In the genomic region with DNA sequence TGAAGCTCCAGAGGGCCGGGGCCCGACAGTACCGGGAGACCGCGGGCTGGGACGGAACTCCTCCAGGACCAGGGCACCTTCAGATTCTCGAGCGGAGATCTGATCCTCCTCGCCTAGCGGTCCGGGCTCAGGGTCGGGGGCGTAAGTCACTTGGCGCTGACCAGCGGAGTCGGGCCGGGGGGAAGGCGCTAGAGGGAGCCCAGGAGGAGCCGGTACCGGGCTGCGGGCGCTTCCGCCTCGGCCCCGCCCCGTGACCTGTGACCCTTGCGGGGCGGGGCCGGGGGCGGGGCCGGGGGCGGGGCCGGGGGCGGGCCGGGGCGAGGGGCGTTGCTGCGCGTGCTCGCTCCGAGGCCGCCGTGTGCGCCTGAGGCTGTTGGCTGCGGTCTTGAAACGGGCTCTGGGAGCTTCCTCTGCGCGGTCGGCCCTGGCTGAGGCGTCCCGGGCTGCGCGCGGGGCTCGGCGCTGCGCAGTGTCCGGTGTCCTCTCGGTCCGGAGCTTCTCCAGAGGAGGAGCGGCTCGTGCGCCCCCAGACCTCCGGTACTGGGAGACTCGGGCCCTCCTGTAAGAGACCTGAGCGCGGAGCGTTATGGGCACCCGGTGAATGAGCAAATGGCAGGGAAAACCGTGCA, we compare ENCODE assay signal across 8 cellular contexts. TPM values are rescaled to one million over a fixed set of nuclear protein-coding genes. Genes with fewer than 3 reads are reported as not detected.
A peak's percentile ranks its signal among the peaks of the same experiment; 100 is the strongest.
DNase-seq lines count a peak whose midpoint lies in the region; ATAC-seq and TF ChIP-seq lines count a peak whose summit lies in the region.

A gene (minus strand): TSS at position 239 of the 629 bp plus-strand sequence. CDS start 373 bp downstream, outside the sequence.

- H3K27ac ChIP-seq in ectodermal cell (ENCODE audit: insufficient read depth, low read depth, low read length, poor library complexity, severe bottlenecking) = no peak within 1 kb of the TSS
- H3K27ac ChIP-seq in lung (ENCODE audit: low read depth in 1 of 2, low read length in 1 of 2) = peak within 1 kb of the TSS; percentile 86 to 90

- intact Hi-C loops in activated CD4-positive, alpha-beta memory T cell treated with anti-CD3 and anti-CD28 coated beads for 36 hours (cut with micrococcal nuclease) = loop anchor here (1.0 kb wide), 1 partner anchor 63 kb away; no protein-coding TSS in a partner anchor

- WGBS in ectodermal cell, 2 experiments = 0% methylated on average over 70 of the region's 70 CpGs
- 1 to 3% methylated on average over 36 to 70 of the region's 70 CpGs for whole genome bisulfite sequencing in lung, 2 donors

- DNase-seq in AG04449 (ENCODE audit: low read depth, low spot score) (peak; percentile 10), NCI-H69 (lab: John Stamatoyannopoulos, UW) (peak; percentile 89), lung (ENCODE audit: low spot score) (peak; percentile 76)
- DNase-seq in activated CD4-positive, alpha-beta memory T cell treated with anti-CD3 and anti-CD28 coated beads for 36 hours = peak; percentile 85
- DNase-seq in stimulated activated CD4-positive, alpha-beta T cell treated with anti-CD3 and anti-CD28 coated beads, TNF-alpha, amount 100 ng/mL, for 24 hours (ENCODE audit: low read depth in 3 of 3) = peak; percentile 46 to 74 (median 48)

- H3K36me3 Mint-ChIP-seq in activated CD4-positive, alpha-beta memory T cell treated with anti-CD3 and anti-CD28 coated beads for 36 hours = peaks cover 2% of the 10 kb centered on the region

- H3K36me3 ChIP-seq in ectodermal cell (ENCODE audit: control insufficient read depth, insufficient read depth, low read length) = no peaks in the 10 kb centered on the region
- peaks cover 0 to 18% of the 10 kb centered on the region in 2 donors for H3K36me3 ChIP-seq in lung (ENCODE audit: control insufficient read depth in 2 of 2, insufficient read depth in 2 of 2, low read length in 2 of 2)

- CTCF ChIA-PET in AG04449 (lab: Yijun Ruan, JAX) = interaction anchor here (0.7 to 2.3 kb wide), 13 partner anchors 9 to 105 kb away, joined by 3 to 15 read pairs (median 6); a partner anchor contains a TSS
- CTCF ChIA-PET in activated CD4-positive, alpha-beta memory T cell treated with anti-CD3 and anti-CD28 coated beads for 36 hours (lab: Charles Lee) = interaction anchor here (0.8 to 1.4 kb wide), 6 partner anchors 14 to 102 kb away, joined by 3 to 6 read pairs (median 4); a partner anchor contains a TSS

- H3K27me3 Mint-ChIP-seq in activated CD4-positive, alpha-beta memory T cell treated with anti-CD3 and anti-CD28 coated beads for 36 hours = no peaks in the 10 kb centered on the region

- H3K27me3 ChIP-seq in ectodermal cell (ENCODE audit: control insufficient read depth, insufficient read depth, low read length, poor library complexity, severe bottlenecking) (peaks cover 4% of the 10 kb centered on the region), lung (ENCODE audit: control insufficient read depth, insufficient read depth) (no peaks in the 10 kb centered on the region)

- peaks cover 20% of the 10 kb centered on the region for H3K4me1 Mint-ChIP-seq in activated CD4-positive, alpha-beta memory T cell treated with anti-CD3 and anti-CD28 coated beads for 36 hours (ENCODE audit: low read depth)

- H3K9me3 Mint-ChIP-seq in activated CD4-positive, alpha-beta memory T cell treated with anti-CD3 and anti-CD28 coated beads for 36 hours = no peaks in the 10 kb centered on the region

- no peaks in the 10 kb centered on the region for H3K9me3 ChIP-seq in ectodermal cell (ENCODE audit: control insufficient read depth, low read length)
- H3K9me3 ChIP-seq in lung (ENCODE audit: control insufficient read depth in 2 of 2, insufficient read depth in 1 of 2, low read length in 1 of 2) = no peaks in the 10 kb centered on the region

- H3K4me3 ChIP-seq in AG04449 (ENCODE audit: low read depth, low read length) = peak within 1 kb of the TSS; percentile 81
- H3K4me3 ChIP-seq in ectodermal cell (ENCODE audit: insufficient read depth, low read depth, low read length) = peak within 1 kb of the TSS; percentile 86
- peak within 1 kb of the TSS; percentile 74 for H3K4me3 ChIP-seq in lung

- TF ChIP-seq CTCF in AG04449 (IDR thresholded peaks at IDR 0.05; ENCODE audit: insufficient read depth, low read length, missing control alignments) (peak; percentile 65), lung (IDR thresholded peaks at IDR 0.05; ENCODE audit: control extremely low read depth, extremely low read depth) (peak; percentile 32)

- peak; percentile 58 for ATAC-seq in GM18517 (IDR thresholded peaks at IDR 0.05; ENCODE audit: unreplicated experiment)
- ATAC-seq in HG03108 (IDR thresholded peaks at IDR 0.05; ENCODE audit: unreplicated experiment) = peak; percentile 81
- ATAC-seq in lung (ENCODE audit: insufficient read depth, low FRiP score) = peak; percentile 92

- peak within 1 kb of the TSS; percentile 69 for H3K27ac Mint-ChIP-seq in activated CD4-positive, alpha-beta memory T cell treated with anti-CD3 and anti-CD28 coated beads for 36 hours

- POLR2A ChIA-PET in AG04449 (lab: Yijun Ruan, JAX) = no interaction called here
- POLR2A ChIA-PET in activated CD4-positive, alpha-beta memory T cell treated with anti-CD3 and anti-CD28 coated beads for 36 hours (lab: Charles Lee) = interaction anchor here (0.9 to 1.4 kb wide), 3 partner anchors 77 to 120 kb away, joined by 3 to 5 read pairs (median 3); a partner anchor contains a TSS

- H3K4me3 Mint-ChIP-seq in activated CD4-positive, alpha-beta memory T cell treated with anti-CD3 and anti-CD28 coated beads for 36 hours = peak within 1 kb of the TSS; percentile 88

- H3K4me1 ChIP-seq in ectodermal cell (ENCODE audit: control insufficient read depth, insufficient read depth, low read length) (peaks cover 12% of the 10 kb centered on the region), lung (ENCODE audit: control insufficient read depth in 2 of 2, insufficient read depth in 2 of 2, low read length in 2 of 2) (peaks cover 0 to 13% of the 10 kb centered on the region in 2 donors)

RNA-seq across cellular contexts. Expression of the gene that starts here (rescaled TPM):
- 10 to 100 TPM; 23.9 to 25.8 TPM for total RNA-seq in activated CD4-positive, alpha-beta memory T cell treated with anti-CD3 and anti-CD28 coated beads for 36 hours
- polyA plus RNA-seq in ectodermal cell (2013, experiment 1 of 4) = 26.2 TPM
- 26.0 TPM for polyA plus RNA-seq in ectodermal cell (2013, experiment 2 of 4)
- 20.5 TPM for polyA plus RNA-seq in ectodermal cell (2013, experiment 3 of 4)
- 26.4 TPM for polyA plus RNA-seq in ectodermal cell (2013, experiment 4 of 4)
- 10 to 100 TPM; 21.2 to 57.7 TPM for total RNA-seq in lung
- 10 to 100 TPM; 34.7 to 46.3 TPM for polyA plus RNA-seq in lung

Comparison
In these comparisons a context has a peak if more than half of its experiments do, and no peak if none do; other contexts are left out.
1. DNase-seq: peak in every context shown above with its lines; median percentile 89 in NCI-H69; 85 in activated CD4-positive, alpha-beta memory T cell treated with anti-CD3 and anti-CD28 coated beads for 36 hours; 76 in lung; 48 in stimulated activated CD4-positive, alpha-beta T cell treated with anti-CD3 and anti-CD28 coated beads, TNF-alpha, amount 100 ng/mL, for 24 hours; 10 in AG04449.